35 cellular contexts compared by ENCODE assay signal in genomic region chr10:17366705-17367104, GRCh38.
A peak's percentile ranks its signal among the peaks of the same experiment; 100 is the strongest.
DNase-seq lines count a peak whose midpoint lies in the region; ATAC-seq, FAIRE-seq and TF ChIP-seq lines count a peak whose summit lies in the region.
"Had no signal": no experiment of that assay in that cellular context is flagged by ENCODE, and none has a peak within 500 bp of the region (broad histone marks: within the 10 kb centered on the region; RNA-seq: fewer than 3 reads in every experiment).

No MANE protein-coding gene starts in this region.

- H3K14ac ChIP-seq in neuronal stem cell (ENCODE audit: low read length), result no peak overlapping the region

- peaks cover 4% of the 10 kb centered on the region for H3K9me3 Mint-ChIP-seq in activated T-helper 17 cell treated with anti-CD3 and anti-CD28 coated beads, Interleukin-2, amount 50 U/mL, for 72 hours
- H3K9me3 Mint-ChIP-seq in natural killer cell treated with Interleukin-12 subunit alpha and Interleukin-12 subunit beta and Interleukin-15 and Interleukin-18, amount 100 ng/mL, for 72 hours, result no peaks in the 10 kb centered on the region
- H3K9me3 Mint-ChIP-seq: CD8-positive, alpha-beta T cell had no signal

- H3K9ac ChIP-seq in neuronal stem cell (ENCODE audit: low read depth, low read length, poor library complexity), result no peak overlapping the region
- H3K9ac ChIP-seq: BLaER1; BLaER1 treated with 17β-estradiol and CSF1 and Interleukin-3, amounts not matched to agents 10 nM and 100 nM had no signal

- no peak overlapping the region for H2BK12ac ChIP-seq in neuronal stem cell (ENCODE audit: low read length)

- H3K4me2 ChIP-seq in neuronal stem cell (ENCODE audit: insufficient read depth, low read length, poor library complexity, severe bottlenecking), result no peak overlapping the region
- H3K4me2 ChIP-seq: A549; BLaER1; BLaER1 treated with 17β-estradiol and CSF1 and Interleukin-3, amounts not matched to agents 10 nM and 100 nM had no signal

- H3K27ac ChIP-seq in HEK293 (ENCODE audit: extremely low read depth, low read depth, low read length) (no peak overlapping the region), neuronal stem cell (replicated peaks; ENCODE audit: low read length) (no peak overlapping the region)
- H3K27ac ChIP-seq: 22Rv1; A549; BLaER1; BLaER1 treated with 17β-estradiol and CSF1 and Interleukin-3, amounts not matched to agents 10 nM and 100 nM; C4-2B had no signal

- no peak for TF ChIP-seq CTCF in HEK293 (tag by site-specific recombination; IDR thresholded peaks at IDR 0.05)

- no peak overlapping the region for H3K27ac Mint-ChIP-seq in activated T-helper 17 cell treated with anti-CD3 and anti-CD28 coated beads, Interleukin-2, amount 50 U/mL, for 72 hours
- H3K27ac Mint-ChIP-seq in natural killer cell treated with Interleukin-12 subunit alpha and Interleukin-12 subunit beta and Interleukin-15 and Interleukin-18, amount 100 ng/mL, for 72 hours, result no peak overlapping the region
- H3K27ac Mint-ChIP-seq: B cell; CD14-positive monocyte; CD4-positive, alpha-beta T cell; CD4-positive, CD25-positive, alpha-beta regulatory T cell; CD8-positive, alpha-beta memory T cell; CD8-positive, alpha-beta T cell had no signal

- H3K4me3 Mint-ChIP-seq in activated T-helper 17 cell treated with anti-CD3 and anti-CD28 coated beads, Interleukin-2, amount 50 U/mL, for 72 hours, result no peak overlapping the region
- no peak overlapping the region for H3K4me3 Mint-ChIP-seq in natural killer cell treated with Interleukin-12 subunit alpha and Interleukin-12 subunit beta and Interleukin-15 and Interleukin-18, amount 100 ng/mL, for 72 hours
- H3K4me3 Mint-ChIP-seq: B cell; CD14-positive monocyte; CD4-positive, alpha-beta memory T cell; CD4-positive, alpha-beta T cell; CD4-positive, CD25-positive, alpha-beta regulatory T cell; CD8-positive, alpha-beta memory T cell; CD8-positive, alpha-beta T cell had no signal

- POLR2A ChIA-PET in HEK293 (lab: Yijun Ruan, JAX), result no interaction called here

- H3K36me3 ChIP-seq in HEK293 (ENCODE audit: control insufficient read depth in 2 of 2, insufficient read depth in 1 of 2, low read length in 2 of 2), result no peaks in the 10 kb centered on the region
- no peaks in the 10 kb centered on the region for H3K36me3 ChIP-seq in neuronal stem cell (replicated peaks in 1 of 2; ENCODE audit: control insufficient read depth in 2 of 2, insufficient read depth in 2 of 2, low read length in 2 of 2)
- H3K36me3 ChIP-seq: BE2C; BLaER1; BLaER1 treated with 17β-estradiol and CSF1 and Interleukin-3, amounts not matched to agents 10 nM and 100 nM had no signal

- no peak overlapping the region for H3K4ac ChIP-seq in neuronal stem cell (ENCODE audit: low read length)

- CTCF ChIA-PET in HEK293 (lab: Yijun Ruan, JAX), result interaction anchor here (2.9 kb wide), 1 partner anchor 9 kb away, joined by 18 read pairs; no protein-coding TSS in a partner anchor

- no peak overlapping the region for H4K91ac ChIP-seq in neuronal stem cell (ENCODE audit: low read depth, low read length, poor library complexity)

- H3K9me3 ChIP-seq in HEK293 (ENCODE audit: control insufficient read depth, insufficient read depth, low read depth, low read length) (no peaks in the 10 kb centered on the region), neuronal stem cell (replicated peaks in 1 of 2; ENCODE audit: control insufficient read depth in 2 of 2, insufficient read depth in 1 of 2, low read depth in 1 of 2, low read length in 2 of 2) (no peaks in the 10 kb centered on the region)
- H3K9me3 ChIP-seq: A549, BE2C, BLaER1, Caco-2 had no signal

- no peak for ATAC-seq in activated T-helper 17 cell treated with anti-CD3 and anti-CD28 coated beads, Interleukin-2, amount 50 U/mL, for 72 hours (replicated peaks)
- no peak for ATAC-seq in HG03571 (IDR thresholded peaks at IDR 0.05; ENCODE audit: unreplicated experiment)
- no peak for ATAC-seq in natural killer cell treated with Interleukin-12 subunit alpha and Interleukin-12 subunit beta and Interleukin-15 and Interleukin-18, amount 100 ng/mL, for 72 hours
- ATAC-seq: A549; CD8-positive, alpha-beta T cell had no signal

- H3K79me1 ChIP-seq in neuronal stem cell (ENCODE audit: low read depth, low read length), result no peaks in the 10 kb centered on the region

- no peak overlapping the region for H3K18ac ChIP-seq in neuronal stem cell (ENCODE audit: low read length)

- H2BK15ac ChIP-seq in neuronal stem cell (ENCODE audit: low read length), result no peak overlapping the region

- H2AFZ ChIP-seq in neuronal stem cell (ENCODE audit: low read length), result no peak overlapping the region

- DNase-seq in H54 (ENCODE audit: insufficient read length, low spot score), result no peak
- DNase-seq in neuronal stem cell (ENCODE audit: low spot score), result no peak
- DNase-seq in natural killer cell treated with Interleukin-12 subunit alpha and Interleukin-12 subunit beta and Interleukin-15 and Interleukin-18, amount 100 ng/mL, for 72 hours (ENCODE audit: low spot score), result no peak
- DNase-seq: 8988T; ACHN; AML-193; BE2C; C1 segment of cervical spinal cord; Caco-2; Calu3; CD4-positive, alpha-beta memory T cell; CD4-positive, alpha-beta T cell; CD4-positive, CD25-positive, alpha-beta regulatory T cell; CD8-positive, alpha-beta memory T cell; CD8-positive, alpha-beta T cell; COR-L47; DMS 273 treated with DMSO at 0.1 percent for 48 hours; DMS153; DMS53; DMS79; DMS79 treated with DMSO at 0.1 percent for 48 hours; DND-41; EL had no signal

- H3K27me3 Mint-ChIP-seq in activated T-helper 17 cell treated with anti-CD3 and anti-CD28 coated beads, Interleukin-2, amount 50 U/mL, for 72 hours, result peaks cover 10% of the 10 kb centered on the region
- no peaks in the 10 kb centered on the region for H3K27me3 Mint-ChIP-seq in natural killer cell treated with Interleukin-12 subunit alpha and Interleukin-12 subunit beta and Interleukin-15 and Interleukin-18, amount 100 ng/mL, for 72 hours
- H3K27me3 Mint-ChIP-seq: B cell; CD4-positive, alpha-beta T cell; CD4-positive, CD25-positive, alpha-beta regulatory T cell had no signal

- no peak for TF ChIP-seq POLR2A in H54 (IDR thresholded peaks at IDR 0.05; ENCODE audit: low read depth, low read length)

- no peak overlapping the region for H2BK120ac ChIP-seq in neuronal stem cell (ENCODE audit: low read depth, low read length)

- H3K36me3 Mint-ChIP-seq in activated T-helper 17 cell treated with anti-CD3 and anti-CD28 coated beads, Interleukin-2, amount 50 U/mL, for 72 hours (ENCODE audit: low read depth), result no peaks in the 10 kb centered on the region
- peaks cover 13% of the 10 kb centered on the region for H3K36me3 Mint-ChIP-seq in natural killer cell treated with Interleukin-12 subunit alpha and Interleukin-12 subunit beta and Interleukin-15 and Interleukin-18, amount 100 ng/mL, for 72 hours
- H3K36me3 Mint-ChIP-seq: CD14-positive monocyte; CD8-positive, alpha-beta T cell had no signal

- H3K27me3 ChIP-seq in neuronal stem cell (ENCODE audit: control insufficient read depth in 3 of 3, insufficient read depth in 3 of 3, low read depth in 1 of 3, low read length in 3 of 3), result no peaks in the 10 kb centered on the region
- H3K27me3 ChIP-seq: BE2C; BLaER1; BLaER1 treated with 17β-estradiol and CSF1 and Interleukin-3, amounts not matched to agents 10 nM and 100 nM had no signal

- no peak overlapping the region for H3K23ac ChIP-seq in neuronal stem cell (ENCODE audit: low read depth, low read length, poor library complexity)

- H2BK5ac ChIP-seq in neuronal stem cell (ENCODE audit: low read length), result no peak overlapping the region

- peak; percentile 38 for FAIRE-seq in H54 (lab: Jason Lieb, UNC)
- FAIRE-seq: A204.1, A549, D721Med had no signal

- no peak overlapping the region for H2AK5ac ChIP-seq in neuronal stem cell (ENCODE audit: low read depth, low read length)

- H3K4me1 ChIP-seq in HEK293 (ENCODE audit: control insufficient read depth, insufficient read depth, low read length) (no peaks in the 10 kb centered on the region), neuronal stem cell (ENCODE audit: control insufficient read depth in 2 of 2, insufficient read depth in 1 of 2, low read depth in 1 of 2, low read length in 2 of 2) (no peaks in the 10 kb centered on the region)
- H3K4me1 ChIP-seq: A549; BE2C; BLaER1; BLaER1 treated with 17β-estradiol and CSF1 and Interleukin-3, amounts not matched to agents 10 nM and 100 nM; Caco-2 had no signal

- H3K4me3 ChIP-seq in HEK293 (ENCODE audit: low read depth, low read length), result no peak overlapping the region
- H3K4me3 ChIP-seq in neuronal stem cell (ENCODE audit: low read length in 2 of 2), result no peak overlapping the region
- H3K4me3 ChIP-seq: A549; BLaER1; BLaER1 treated with 17β-estradiol and CSF1 and Interleukin-3, amounts not matched to agents 10 nM and 100 nM had no signal

- H3K4me1 Mint-ChIP-seq in activated T-helper 17 cell treated with anti-CD3 and anti-CD28 coated beads, Interleukin-2, amount 50 U/mL, for 72 hours, result peaks cover 4% of the 10 kb centered on the region
- no peaks in the 10 kb centered on the region for H3K4me1 Mint-ChIP-seq in natural killer cell treated with Interleukin-12 subunit alpha and Interleukin-12 subunit beta and Interleukin-15 and Interleukin-18, amount 100 ng/mL, for 72 hours (ENCODE audit: low read depth in 2 of 2)
- H3K4me1 Mint-ChIP-seq: B cell; CD14-positive monocyte; CD4-positive, CD25-positive, alpha-beta regulatory T cell; CD8-positive, alpha-beta memory T cell had no signal

- peak overlapping the region; percentile 10 for H4K8ac ChIP-seq in neuronal stem cell (ENCODE audit: low read depth, low read length)

TF ChIP-seq in HEK293, 187 proteins besides CTCF, POLR2A, EP300 and RAD21:
- TF ChIP-seq ZNF133 (tag by site-specific recombination; IDR thresholded peaks at IDR 0.05), result peak; percentile 95
- TF ChIP-seq, protein P1, sequence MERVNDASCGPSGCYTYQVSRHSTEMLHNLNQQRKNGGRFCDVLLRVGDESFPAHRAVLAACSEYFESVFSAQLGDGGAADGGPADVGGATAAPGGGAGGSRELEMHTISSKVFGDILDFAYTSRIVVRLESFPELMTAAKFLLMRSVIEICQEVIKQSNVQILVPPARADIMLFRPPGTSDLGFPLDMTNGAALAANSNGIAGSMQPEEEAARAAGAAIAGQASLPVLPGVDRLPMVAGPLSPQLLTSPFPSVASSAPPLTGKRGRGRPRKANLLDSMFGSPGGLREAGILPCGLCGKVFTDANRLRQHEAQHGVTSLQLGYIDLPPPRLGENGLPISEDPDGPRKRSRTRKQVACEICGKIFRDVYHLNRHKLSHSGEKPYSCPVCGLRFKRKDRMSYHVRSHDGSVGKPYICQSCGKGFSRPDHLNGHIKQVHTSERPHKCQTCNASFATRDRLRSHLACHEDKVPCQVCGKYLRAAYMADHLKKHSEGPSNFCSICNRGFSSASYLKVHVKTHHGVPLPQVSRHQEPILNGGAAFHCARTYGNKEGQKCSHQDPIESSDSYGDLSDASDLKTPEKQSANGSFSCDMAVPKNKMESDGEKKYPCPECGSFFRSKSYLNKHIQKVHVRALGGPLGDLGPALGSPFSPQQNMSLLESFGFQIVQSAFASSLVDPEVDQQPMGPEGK (tag by site-specific recombination; IDR thresholded peaks at IDR 0.05), result no peak
